ENCODE assay signal across 1 cellular context in genomic region chr1:31752258-31752657, GRCh38.
TF ChIP-seq lines count a peak whose summit lies in the region.

No MANE protein-coding gene starts in this region.

TF ChIP-seq in H1, 55 proteins besides CTCF, POLR2A, EP300 and RAD21:
- TF ChIP-seq NRF1 (IDR thresholded peaks at IDR 0.05; ENCODE audit: low read depth, low read length) (no peak), USF2 (IDR thresholded peaks at IDR 0.05; ENCODE audit: low read length) (no peak), TEAD4 (IDR thresholded peaks at IDR 0.05; ENCODE audit: low read depth, low read length) (no peak), CBX8 (IDR thresholded peaks at IDR 0.05; ENCODE audit: borderline replicate concordance, low read depth, low read length) (no peak), FOSL1 (IDR thresholded peaks at IDR 0.05; ENCODE audit: insufficient read depth, low read depth, low read length) (no peak), SIRT6 (IDR thresholded peaks at IDR 0.05; ENCODE audit: low read length) (no peak), MAFK (IDR thresholded peaks at IDR 0.05; ENCODE audit: low read depth, low read length) (no peak), ZNF274 (IDR thresholded peaks at IDR 0.05; ENCODE audit: borderline replicate concordance, extremely low read depth, low read length) (no peak), ATF3 (IDR thresholded peaks at IDR 0.05; ENCODE audit: insufficient read depth, low read depth, low read length) (no peak), CHD1 (IDR thresholded peaks at IDR 0.05; ENCODE audit: low read depth, low read length) (no peak), PHF8 (conservative IDR thresholded peaks at IDR 0.05; ENCODE audit: low read depth, low read length) (no peak)
